1 cellular context compared by ENCODE assay signal in the genomic region with DNA sequence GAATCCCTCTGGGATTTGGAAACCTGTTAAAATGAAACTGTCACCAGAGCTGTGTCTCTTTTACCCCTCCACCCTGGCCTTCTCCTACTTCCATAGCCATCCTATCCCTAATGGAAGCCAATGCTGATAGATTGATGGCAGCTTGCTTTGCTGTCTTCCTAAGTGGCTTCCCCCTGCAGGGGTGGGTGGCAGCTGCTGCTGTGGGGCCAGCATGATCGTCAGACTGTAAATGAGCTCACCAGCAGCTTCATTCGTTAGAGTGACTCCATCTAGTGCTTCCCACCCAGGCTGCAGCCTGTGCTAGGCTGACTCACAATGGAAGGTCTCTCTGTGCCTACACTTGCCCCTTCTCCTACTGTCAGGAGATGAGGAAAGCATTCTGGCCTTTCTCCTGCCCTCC.
TF ChIP-seq lines count a peak whose summit lies in the region.

No MANE protein-coding gene starts in this region.

TF ChIP-seq in HEK293, 187 proteins besides CTCF, POLR2A, EP300 and RAD21 (continued from another document):
- TF ChIP-seq, protein P1, sequence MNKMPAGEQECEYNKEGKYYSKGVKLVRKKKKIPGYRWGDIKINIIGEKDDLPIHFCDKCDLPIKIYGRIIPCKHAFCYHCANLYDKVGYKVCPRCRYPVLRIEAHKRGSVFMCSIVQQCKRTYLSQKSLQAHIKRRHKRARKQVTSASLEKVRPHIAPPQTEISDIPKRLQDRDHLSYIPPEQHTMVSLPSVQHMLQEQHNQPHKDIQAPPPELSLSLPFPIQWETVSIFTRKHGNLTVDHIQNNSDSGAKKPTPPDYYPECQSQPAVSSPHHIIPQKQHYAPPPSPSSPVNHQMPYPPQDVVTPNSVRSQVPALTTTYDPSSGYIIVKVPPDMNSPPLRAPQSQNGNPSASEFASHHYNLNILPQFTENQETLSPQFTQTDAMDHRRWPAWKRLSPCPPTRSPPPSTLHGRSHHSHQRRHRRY (tag by site-specific recombination; IDR thresholded peaks at IDR 0.05), result no peak
- TF ChIP-seq ZNF843 (tag by site-specific recombination; IDR thresholded peaks at IDR 0.05) (no peak), ZNF610 (tag by site-specific recombination; IDR thresholded peaks at IDR 0.05; ENCODE audit: borderline replicate concordance) (no peak), ZNF157 (tag by site-specific recombination; IDR thresholded peaks at IDR 0.05) (no peak)
